In genomic region chr2:152600698-152601097, GRCh38 we compare ENCODE assay signal across 1 cellular context.
TF ChIP-seq lines count a peak whose summit lies in the region.

No MANE protein-coding gene starts in this region.

TF ChIP-seq in HepG2, 621 proteins besides CTCF, POLR2A, EP300 and RAD21 (continued from another document):
- TF ChIP-seq ZNF276 (CRISPR knock-in tag; IDR thresholded peaks at IDR 0.05; ENCODE audit: low read depth) (no peak), LCORL (IDR thresholded peaks at IDR 0.05) (no peak), LCORL (CRISPR knock-in tag; IDR thresholded peaks at IDR 0.05) (no peak), ZNF556 (CRISPR knock-in tag; IDR thresholded peaks at IDR 0.05; ENCODE audit: borderline replicate concordance) (no peak), TSC22D2 (CRISPR knock-in tag; IDR thresholded peaks at IDR 0.05; ENCODE audit: borderline replicate concordance) (no peak), FOXA3 (CRISPR knock-in tag; IDR thresholded peaks at IDR 0.05) (no peak), TP53 (CRISPR knock-in tag; conservative IDR thresholded peaks at IDR 0.05) (no peak), PAX8 (CRISPR knock-in tag; IDR thresholded peaks at IDR 0.05; ENCODE audit: borderline replicate concordance) (no peak), HNRNPK (IDR thresholded peaks at IDR 0.05; ENCODE audit: low read depth, low read length, poor library complexity, severe bottlenecking) (no peak), ELK4 (CRISPR knock-in tag; IDR thresholded peaks at IDR 0.05; ENCODE audit: borderline replicate concordance) (no peak), PRMT3 (CRISPR knock-in tag; IDR thresholded peaks at IDR 0.05; ENCODE audit: borderline replicate concordance, low read depth) (no peak), ZNF335 (CRISPR knock-in tag; IDR thresholded peaks at IDR 0.05) (no peak), ARHGAP35 (CRISPR knock-in tag; IDR thresholded peaks at IDR 0.05; ENCODE audit: borderline replicate concordance) (no peak), ZNF850 (CRISPR knock-in tag; conservative IDR thresholded peaks at IDR 0.05) (no peak), FLYWCH1 (CRISPR knock-in tag; IDR thresholded peaks at IDR 0.05) (no peak)
